In the genomic region with DNA sequence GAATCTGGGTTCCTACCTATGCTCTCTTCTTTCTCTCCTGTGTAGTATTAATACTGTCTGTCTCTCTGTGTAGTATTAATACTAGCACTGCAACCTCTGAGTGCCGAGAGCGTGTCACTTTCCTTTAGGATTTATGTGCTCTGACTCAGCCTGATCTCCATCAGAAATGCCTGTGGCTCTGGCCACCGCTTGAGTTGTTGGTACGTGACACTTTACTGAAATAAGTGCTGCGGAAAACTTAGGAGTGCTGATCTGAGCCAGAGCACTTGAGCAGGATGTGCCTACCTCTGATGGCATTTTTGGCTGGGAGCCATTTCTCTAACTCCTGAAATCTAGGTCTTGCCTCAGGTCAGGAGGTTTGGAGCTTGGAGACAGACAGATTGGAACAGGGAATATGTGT, we compare ENCODE assay signal across 21 cellular contexts.
DNase-seq lines count a peak whose midpoint lies in the region; TF ChIP-seq lines count a peak whose summit lies in the region.
"Had no signal": no experiment of that assay in that cellular context is flagged by ENCODE, and none has a peak within 500 bp of the region (broad histone marks: within the 10 kb centered on the region; RNA-seq: fewer than 3 reads in every experiment).

No MANE protein-coding gene starts in this region.

- TF ChIP-seq CTCF in AG10803 (conservative IDR thresholded peaks at IDR 0.05; ENCODE audit: low read length) (no peak), HFFc6 (IDR thresholded peaks at IDR 0.05) (no peak), kidney epithelial cell (IDR thresholded peaks at IDR 0.05; ENCODE audit: insufficient read depth, low read length, poor library complexity, severe bottlenecking) (no peak)

- no peaks in the 10 kb centered on the region for H3K9me3 Mint-ChIP-seq in HFFc6

- peak; percentile 67 for DNase-seq in AG10803 (ENCODE audit: low read depth)
- peak; percentile 71 for DNase-seq in HFFc6
- peak; percentile 54 for DNase-seq in amniotic epithelial cell (ENCODE audit: low read depth)
- peak; percentile 77 for DNase-seq in kidney epithelial cell (ENCODE audit: low read depth)
- DNase-seq in activated T-cell treated with anti-CD3 and anti-CD28 coated beads, Interleukin-2, amount 50 U/mL, for 1 hour: no peak
- no peak for DNase-seq in NOMO-1 treated with dmso at 0.1 percent for 144 hours (lab: John Stamatoyannopoulos, UW; ENCODE audit: unreplicated experiment)
- DNase-seq in GM19240 (ENCODE audit: insufficient read length, low spot score): no peak
- DNase-seq in DMS153 treated with DMSO at 0.1 percent for 48 hours (lab: John Stamatoyannopoulos, UW; ENCODE audit: unreplicated experiment): no peak
- DNase-seq: activated B cell treated with CpG ODN at 0.5 μM for 24 hours; activated CD8-positive, alpha-beta memory T cell treated with anti-CD3 and anti-CD28 coated beads, Interleukin-2, amount 10 ng/mL, durations not matched to agents 7 days and 5 days; activated effector memory CD4-positive, alpha-beta T cell treated with anti-CD3 and anti-CD28 coated beads, Interleukin-2, amount 50 U/mL, for 16 hours; amygdala; Calu3; heart left ventricle; left colon; NCI-H187; ovary; stimulated activated naive B cell treated with anti-CD40 and anti-IgM and Interleukin-4, amounts not matched to agents 10 μg/mL and 1 μg/mL and 100 μg/mL, for 72 hours; upper lobe of left lung had no signal

- no peaks in the 10 kb centered on the region for H3K27me3 Mint-ChIP-seq in HFFc6 (ENCODE audit: insufficient read depth)
- H3K27me3 Mint-ChIP-seq: activated B cell treated with CpG ODN at 0.5 μM for 24 hours; activated CD8-positive, alpha-beta memory T cell treated with anti-CD3 and anti-CD28 coated beads, Interleukin-2, amount 10 ng/mL, durations not matched to agents 7 days and 5 days; stimulated activated naive B cell treated with anti-CD40 and anti-IgM and Interleukin-4, amounts not matched to agents 10 μg/mL and 1 μg/mL and 100 μg/mL, for 72 hours had no signal

- peaks cover 36% of the 10 kb centered on the region for H3K4me1 Mint-ChIP-seq in HFFc6 (ENCODE audit: low read depth)
- H3K4me1 Mint-ChIP-seq: activated B cell treated with CpG ODN at 0.5 μM for 24 hours; activated CD8-positive, alpha-beta memory T cell treated with anti-CD3 and anti-CD28 coated beads, Interleukin-2, amount 10 ng/mL, durations not matched to agents 7 days and 5 days; stimulated activated naive B cell treated with anti-CD40 and anti-IgM and Interleukin-4, amounts not matched to agents 10 μg/mL and 1 μg/mL and 100 μg/mL, for 72 hours had no signal

- H3K4me3 Mint-ChIP-seq in HFFc6: peak overlapping the region; percentile 69
- H3K4me3 Mint-ChIP-seq: activated B cell treated with CpG ODN at 0.5 μM for 24 hours; activated CD8-positive, alpha-beta memory T cell treated with anti-CD3 and anti-CD28 coated beads, Interleukin-2, amount 10 ng/mL, durations not matched to agents 7 days and 5 days; stimulated activated naive B cell treated with anti-CD40 and anti-IgM and Interleukin-4, amounts not matched to agents 10 μg/mL and 1 μg/mL and 100 μg/mL, for 72 hours; T-helper 1 cell treated with Interleukin-12 subunit alpha and Interleukin-12 subunit beta and Interleukin-4 antibody, amounts not matched to agents 30 μg/mL and 1 μg/mL, for 36 hours had no signal

- H3K27me3 ChIP-seq in kidney epithelial cell (ENCODE audit: control insufficient read depth, insufficient read depth, low read length): no peaks in the 10 kb centered on the region
- H3K27me3 ChIP-seq: heart left ventricle, ovary, upper lobe of left lung had no signal

- no peak overlapping the region for H3K4me3 ChIP-seq in AG10803 (ENCODE audit: low read length)
- H3K4me3 ChIP-seq in kidney epithelial cell (ENCODE audit: low read depth, low read length): no peak overlapping the region
- H3K4me3 ChIP-seq: coronary artery, heart left ventricle, ovary, upper lobe of left lung had no signal

- H3K36me3 ChIP-seq in kidney epithelial cell (ENCODE audit: control insufficient read depth, insufficient read depth, low read length): no peaks in the 10 kb centered on the region
- H3K36me3 ChIP-seq: heart left ventricle, ovary, upper lobe of left lung had no signal

- H3K27ac Mint-ChIP-seq in HFFc6: peak overlapping the region; percentile 84
- H3K27ac Mint-ChIP-seq: activated B cell treated with CpG ODN at 0.5 μM for 24 hours; activated CD8-positive, alpha-beta memory T cell treated with anti-CD3 and anti-CD28 coated beads, Interleukin-2, amount 10 ng/mL, durations not matched to agents 7 days and 5 days; stimulated activated naive B cell treated with anti-CD40 and anti-IgM and Interleukin-4, amounts not matched to agents 10 μg/mL and 1 μg/mL and 100 μg/mL, for 72 hours; T-helper 1 cell treated with Interleukin-12 subunit alpha and Interleukin-12 subunit beta and Interleukin-4 antibody, amounts not matched to agents 30 μg/mL and 1 μg/mL, for 36 hours had no signal

- H3K36me3 Mint-ChIP-seq in HFFc6 (ENCODE audit: low read depth): no peaks in the 10 kb centered on the region
- H3K36me3 Mint-ChIP-seq: activated CD8-positive, alpha-beta memory T cell treated with anti-CD3 and anti-CD28 coated beads, Interleukin-2, amount 10 ng/mL, durations not matched to agents 7 days and 5 days; stimulated activated naive B cell treated with anti-CD40 and anti-IgM and Interleukin-4, amounts not matched to agents 10 μg/mL and 1 μg/mL and 100 μg/mL, for 72 hours had no signal

Comparison
In these comparisons a context has a peak if more than half of its experiments do, and no peak if none do; other contexts are left out.
1. DNase-seq: peak in AG10803 (single experiment), HFFc6 (single experiment), amniotic epithelial cell (single experiment) and kidney epithelial cell (single experiment); none in activated T-cell treated with anti-CD3 and anti-CD28 coated beads, Interleukin-2, amount 50 U/mL, for 1 hour (single experiment), NOMO-1 treated with dmso at 0.1 percent for 144 hours (single experiment), GM19240 (single experiment) and DMS153 treated with DMSO at 0.1 percent for 48 hours (single experiment).